ENCODE assay signal across 8 cellular contexts in the genomic region with DNA sequence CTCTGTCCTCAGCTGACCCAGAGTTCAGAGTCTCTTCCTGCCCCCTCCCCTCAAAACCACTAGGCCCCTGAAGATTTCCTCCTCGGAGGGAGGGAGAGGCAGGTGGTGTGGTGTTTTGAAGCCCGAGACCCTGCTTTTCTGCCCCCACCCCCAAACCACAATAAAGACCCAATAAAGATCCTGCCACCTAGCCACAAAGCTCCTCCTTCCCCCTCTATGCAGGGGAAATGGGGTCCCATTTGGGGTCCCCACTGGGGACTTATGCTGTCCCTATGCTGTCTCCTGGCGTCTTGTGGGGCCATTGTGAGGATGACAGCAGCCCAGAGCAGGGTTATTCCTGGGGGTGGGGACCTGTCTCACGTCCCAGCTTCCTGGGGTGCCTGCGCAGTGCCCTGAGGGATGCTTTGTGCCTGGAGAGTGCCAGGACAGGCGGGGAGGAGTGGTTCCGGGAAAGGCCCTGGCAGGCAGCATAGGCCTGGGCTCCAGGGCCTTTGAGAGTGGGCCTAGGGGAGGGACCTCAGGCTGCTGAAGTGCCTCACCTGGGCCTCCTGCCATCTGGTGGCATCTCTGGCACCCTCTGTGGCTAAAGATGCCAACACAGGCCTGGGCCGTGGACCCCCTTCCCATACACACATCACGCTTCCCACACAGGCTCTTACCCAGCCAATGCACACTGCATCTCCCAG. TPM values are rescaled to one million over a fixed set of nuclear protein-coding genes. Genes with fewer than 3 reads are reported as not detected.
DNase-seq lines count a peak whose midpoint lies in the region; ATAC-seq and TF ChIP-seq lines count a peak whose summit lies in the region.

No MANE protein-coding gene starts in this region.

- no peak overlapping the region for H3K23ac ChIP-seq in mesendoderm (ENCODE audit: low read length)

- WGBS in mesendoderm (ENCODE audit: extremely low coverage, insufficient coverage, low lambda C conversion rate), result no CpG with 5 or more reads among the region's 9 CpGs
- 73% methylated on average over 9 of the region's 9 CpGs for WGBS in urinary bladder

- H4K8ac ChIP-seq in mesendoderm (ENCODE audit: low read depth, low read length), result no peak overlapping the region

- H3K4me2 ChIP-seq in DOHH2 (ENCODE audit: low read length) (peak overlapping the region; percentile 73), mesendoderm (ENCODE audit: low read length) (peak overlapping the region; percentile 80)

- no peak overlapping the region for H3K4ac ChIP-seq in mesendoderm (ENCODE audit: low read depth, low read length)

- H3K79me1 ChIP-seq in mesendoderm (ENCODE audit: low read length), result no peaks in the 10 kb centered on the region

- H2AK5ac ChIP-seq in mesendoderm (ENCODE audit: low read length), result no peak overlapping the region

- no peak overlapping the region for H4K5ac ChIP-seq in mesendoderm (ENCODE audit: low read length)

- in situ Hi-C loops in Panc1 (cut with HindIII; ENCODE audit: low pct_unique_long_range_greater_than_20kb, low sequenced_read_pairs), result no loop called here

- ATAC-seq in Panc1 (no peak), GM19023 (IDR thresholded peaks at IDR 0.05; ENCODE audit: unreplicated experiment) (no peak), HG03135 (IDR thresholded peaks at IDR 0.05; ENCODE audit: unreplicated experiment) (no peak)

- peak; percentile 45 for TF ChIP-seq CTCF in DOHH2 (IDR thresholded peaks at IDR 0.05; ENCODE audit: low read depth, low read length, poor library complexity, severe bottlenecking)
- TF ChIP-seq CTCF in Panc1 (IDR thresholded peaks at IDR 0.05), result no peak

- intact Hi-C loops in Panc1 (cut with micrococcal nuclease; ENCODE audit: unreplicated experiment), result no loop called here

- H3K27me3 ChIP-seq in DOHH2 (ENCODE audit: control insufficient read depth, low read length), result no peaks in the 10 kb centered on the region
- no peaks in the 10 kb centered on the region for H3K27me3 ChIP-seq in Panc1 (ENCODE audit: control insufficient read depth, insufficient read depth, low read length)
- no peaks in the 10 kb centered on the region for H3K27me3 ChIP-seq in mesendoderm (ENCODE audit: insufficient read depth, low read length, poor library complexity)

- H3F3A ChIP-seq in DOHH2 (ENCODE audit: control insufficient read depth, insufficient read depth), result peaks cover 28% of the 10 kb centered on the region

- H2BK5ac ChIP-seq in mesendoderm (ENCODE audit: low read length), result no peak overlapping the region

- H3K56ac ChIP-seq in mesendoderm (ENCODE audit: low read length), result no peak overlapping the region

- CTCF ChIA-PET in Panc1 (lab: Charles Lee), result no interaction called here

- no peaks in the 10 kb centered on the region for H3K9me3 ChIP-seq in DOHH2 (ENCODE audit: control insufficient read depth, insufficient read depth, low read length)
- H3K9me3 ChIP-seq in Panc1 (ENCODE audit: control insufficient read depth, insufficient read depth, low read depth, low read length), result no peaks in the 10 kb centered on the region

- H2BK120ac ChIP-seq in mesendoderm (ENCODE audit: low read depth, low read length), result no peak overlapping the region

- peaks cover 74% of the 10 kb centered on the region for H3K4me1 ChIP-seq in DOHH2 (ENCODE audit: control insufficient read depth, low read length)
- peaks cover 45% of the 10 kb centered on the region for H3K4me1 ChIP-seq in Panc1 (ENCODE audit: control insufficient read depth, insufficient read depth, low read length)
- H3K4me1 ChIP-seq in mesendoderm (ENCODE audit: control insufficient read depth, low read depth, low read length), result peaks cover 19% of the 10 kb centered on the region
- H3K4me1 ChIP-seq in urinary bladder (ENCODE audit: insufficient read depth), result peaks cover 4% of the 10 kb centered on the region

- DNase-seq in Panc1 (ENCODE audit: low read depth, low spot score) (no peak), mesendoderm (peak; percentile 12), EL (no peak)

- POLR2A ChIA-PET in Panc1 (lab: Charles Lee), result no interaction called here

- H3K27ac ChIP-seq in DOHH2 (ENCODE audit: low read depth, low read length), result peak overlapping the region; percentile 87
- peak overlapping the region; percentile 61; the same call in 1 of the 2 replicates for H3K27ac ChIP-seq in Panc1 (ENCODE audit: low read length)
- peak overlapping the region; percentile 98 for H3K27ac ChIP-seq in cingulate gyrus (ENCODE audit: low read depth, low read length)
- H3K27ac ChIP-seq in mesendoderm (ENCODE audit: low read depth, low read length), result no peak overlapping the region
- H3K27ac ChIP-seq in urinary bladder (ENCODE audit: low read depth), result peak overlapping the region; percentile 96

- H3K79me2 ChIP-seq in DOHH2 (ENCODE audit: control insufficient read depth, low read length), result no peaks in the 10 kb centered on the region
- H3K79me2 ChIP-seq in mesendoderm (ENCODE audit: control insufficient read depth, insufficient read depth, low read length), result no peaks in the 10 kb centered on the region

- no TSS peak for BruUV-seq in Panc1 (replicated peaks; lab: Mats Ljungman, UMichigan)

- no peaks in the 10 kb centered on the region for H3K9me2 ChIP-seq in DOHH2 (replicated peaks; ENCODE audit: control insufficient read depth, low read length)

- no peaks in the 10 kb centered on the region for H4K20me1 ChIP-seq in DOHH2 (ENCODE audit: control insufficient read depth, insufficient read depth, low read depth, low read length)

- H3K4me3 ChIP-seq in DOHH2 (ENCODE audit: low read length), result peak overlapping the region; percentile 89
- H3K4me3 ChIP-seq in Panc1 (ENCODE audit: low read depth in 2 of 2, low read length in 2 of 2), result peak overlapping the region; percentile 60 to 77; a peak in 3 of 4 replicates
- no peak overlapping the region for H3K4me3 ChIP-seq in mesendoderm (ENCODE audit: low read length)
- H3K4me3 ChIP-seq in urinary bladder (ENCODE audit: low read depth, low read length), result no peak overlapping the region

- no peak overlapping the region for H2BK15ac ChIP-seq in mesendoderm (replicated peaks; ENCODE audit: low read depth)

- H3K36me3 ChIP-seq in DOHH2 (ENCODE audit: control insufficient read depth, low read length), result no peaks in the 10 kb centered on the region
- no peaks in the 10 kb centered on the region for H3K36me3 ChIP-seq in Panc1 (ENCODE audit: control insufficient read depth, insufficient read depth, low read length)
- H3K36me3 ChIP-seq in mesendoderm (ENCODE audit: control insufficient read depth, insufficient read depth, low read length), result no peaks in the 10 kb centered on the region
- H3K36me3 ChIP-seq in urinary bladder (ENCODE audit: insufficient read depth), result no peaks in the 10 kb centered on the region

- no peak overlapping the region for H3K18ac ChIP-seq in mesendoderm (ENCODE audit: low read length)

- peak overlapping the region; percentile 55 for H3K9ac ChIP-seq in mesendoderm (ENCODE audit: low read length)

RNA-seq across cellular contexts. Expression of a gene that starts 8.0 kb away (rescaled TPM):
- total RNA-seq in Panc1 (2021; ENCODE audit: unreplicated experiment) (1.4 TPM), urinary bladder (not detected)
- 0.99 TPM for polyA plus RNA-seq in Panc1 (2012; ENCODE audit: insufficient read length)
- 0.31 TPM for polyA plus RNA-seq in mesendoderm (2013, experiment 1 of 2)
- 0.29 TPM for polyA plus RNA-seq in mesendoderm (2013, experiment 2 of 2)
- polyA plus RNA-seq in urinary bladder, result 0.56 TPM

RNA-seq across cellular contexts. Expression of a gene that starts 40.1 kb away (rescaled TPM):
- total RNA-seq in Panc1 (2021; ENCODE audit: unreplicated experiment) (25.2 TPM), urinary bladder (5.6 TPM)
- 14.9 TPM for polyA plus RNA-seq in Panc1 (2012; ENCODE audit: insufficient read length)
- polyA plus RNA-seq in mesendoderm (2013, experiment 1 of 2), result 38.7 TPM
- polyA plus RNA-seq in mesendoderm (2013, experiment 2 of 2), result 38.4 TPM
- 236 TPM for polyA plus RNA-seq in urinary bladder

RNA-seq across cellular contexts. Expression of a gene that starts 47.6 kb away (rescaled TPM):
- total RNA-seq in Panc1 (2021; ENCODE audit: unreplicated experiment) (0.57 TPM), urinary bladder (not detected)
- not detected for polyA plus RNA-seq in Panc1 (2012; ENCODE audit: insufficient read length)
- polyA plus RNA-seq in mesendoderm (2013, experiment 1 of 2), result 1.7 TPM
- 1.6 TPM for polyA plus RNA-seq in mesendoderm (2013, experiment 2 of 2)
- polyA plus RNA-seq in urinary bladder, result not detected

RNA-seq across cellular contexts. Expression of a gene that starts 52.0 kb away (rescaled TPM):
- not detected for total RNA-seq in Panc1 (2021; ENCODE audit: unreplicated experiment)
- polyA plus RNA-seq in Panc1 (2012; ENCODE audit: insufficient read length), result not detected
- polyA plus RNA-seq in mesendoderm (2013, experiment 1 of 2), result not detected
- not detected for polyA plus RNA-seq in mesendoderm (2013, experiment 2 of 2)
- total RNA-seq in urinary bladder, result not detected
- polyA plus RNA-seq in urinary bladder, result not detected

Comparison
In these comparisons a context has a peak if more than half of its experiments do, and no peak if none do; other contexts are left out.
1. H3K4me3 ChIP-seq: peak in DOHH2 (single experiment) and Panc1 (2 of 2); none in mesendoderm (single experiment) and urinary bladder (single experiment).